In genomic region chr1:16122361-16122881, GRCh38 we compare ENCODE assay signal across 11 cellular contexts. TPM values are rescaled to one million over a fixed set of nuclear protein-coding genes. Genes with fewer than 3 reads are reported as not detected.
DNase-seq lines count a peak whose midpoint lies in the region; ATAC-seq and TF ChIP-seq lines count a peak whose summit lies in the region.
"Had no signal": no experiment of that assay in that cellular context is flagged by ENCODE, and none has a peak within 500 bp of the region (broad histone marks: within the 10 kb centered on the region; RNA-seq: fewer than 3 reads in every experiment).

No MANE protein-coding gene starts in this region.

- DNase-seq in GM23338 (ENCODE audit: low spot score), result no peak
- DNase-seq in astrocyte of the hippocampus (ENCODE audit: low read depth, low spot score), result peak; percentile 61
- DNase-seq in kidney glomerular epithelial cell (lab: John Stamatoyannopoulos, UW), result peak; percentile 46
- no peak for DNase-seq in tibial nerve (ENCODE audit: low spot score in 2 of 2)
- no peak for DNase-seq in activated CD4-positive, CD25-positive, alpha-beta regulatory T cell treated with anti-CD3 and anti-CD28 coated beads, Interleukin-2, amount 50 U/mL, for 72 hours
- DNase-seq in NCI-H1417 (lab: John Stamatoyannopoulos, UW), result no peak
- no peak for DNase-seq in lower leg skin (ENCODE audit: low spot score in 2 of 2)
- DNase-seq: naive B cell, NCI-H1930 had no signal

- WGBS in tibial nerve, 2 donors, result 67 to 86% methylated on average over 3 of the region's 4 CpGs
- 71 to 82% methylated on average over 3 to 4 of the region's 4 CpGs for WGBS in lower leg skin, 2 donors

- no peaks in the 10 kb centered on the region for H3K9me3 Mint-ChIP-seq in GM23338
- H3K9me3 Mint-ChIP-seq: naive B cell had no signal

- H3K4me1 ChIP-seq in GM23338 (ENCODE audit: insufficient read depth) (peaks cover 28% of the 10 kb centered on the region; the same call in 1 of the 2 replicates), tibial nerve (peaks cover 0 to 77% (median 4%) of the 10 kb centered on the region in 4 donors)

- peaks cover 7% of the 10 kb centered on the region for H3K27me3 Mint-ChIP-seq in GM23338 (ENCODE audit: insufficient read depth, low read depth, poor library complexity)

- H3K4me3 ChIP-seq in GM23338 (no peak overlapping the region), tibial nerve (no peak overlapping the region), lower leg skin (ENCODE audit: low read depth, poor library complexity, severe bottlenecking) (no peak overlapping the region)
- H3K4me3 ChIP-seq: hepatocyte had no signal

- H3K36me3 ChIP-seq in GM23338 (ENCODE audit: insufficient read depth) (peaks cover 7% of the 10 kb centered on the region; the same call in 1 of the 2 replicates), tibial nerve (peaks cover 0 to 36% (median 0%) of the 10 kb centered on the region in 3 donors)

- H3F3A ChIP-seq in GM23338 (replicated peaks; ENCODE audit: low read depth), result 0 out of 2 replicates have a peak, but pooled peaks cover 5% of the 10 kb centered on the region

- TF ChIP-seq CTCF in GM23338 (conservative IDR thresholded peaks at IDR 0.05; ENCODE audit: low read depth in 2 of 2), result no peak
- TF ChIP-seq CTCF in tibial nerve (IDR thresholded peaks at IDR 0.05), result no peak
- no peak for TF ChIP-seq CTCF in lower leg skin (IDR thresholded peaks at IDR 0.05)

- H3K36me3 Mint-ChIP-seq in GM23338 (ENCODE audit: low read depth), result peaks cover 36% of the 10 kb centered on the region
- H3K36me3 Mint-ChIP-seq: naive B cell had no signal

- intact Hi-C loops in lower leg skin (cut with DNase I; ENCODE audit: low total_unique reads), result no loop called here

- H3K27ac ChIP-seq in GM23338 (ENCODE audit: low read depth) (peak overlapping the region; percentile 59; the same call in 1 of the 2 replicates), tibial nerve (peak overlapping the region in 3 of 4 donors; percentile 27 to 81 (median 56))
- H3K27ac ChIP-seq: hepatocyte had no signal

- H3K79me2 ChIP-seq in GM23338 (replicated peaks; ENCODE audit: insufficient read depth), result no peaks in the 10 kb centered on the region
- H3K79me2 ChIP-seq: hepatocyte had no signal

- H4K20me1 ChIP-seq in GM23338 (replicated peaks; ENCODE audit: insufficient read depth), result 0 out of 2 replicates have a peak, but pooled peaks cover 3% of the 10 kb centered on the region

- no peak overlapping the region; the same call in 1 of the 2 replicates for H3K27ac Mint-ChIP-seq in GM23338
- H3K27ac Mint-ChIP-seq: naive B cell had no signal

- H3K27me3 ChIP-seq in GM23338 (ENCODE audit: insufficient read depth), result no peaks in the 10 kb centered on the region
- no peaks in the 10 kb centered on the region for H3K27me3 ChIP-seq in tibial nerve
- H3K27me3 ChIP-seq: hepatocyte had no signal

- no peak overlapping the region for H2AFZ ChIP-seq in GM23338
- H2AFZ ChIP-seq: hepatocyte had no signal

- ATAC-seq in GM23338 (peak; percentile 15; the same call in 2 of the 3 replicates), HG02840 (IDR thresholded peaks at IDR 0.05; ENCODE audit: low FRiP score, unreplicated experiment) (no peak)

- no peak overlapping the region; the same call in 1 of the 2 replicates for H3K4me2 ChIP-seq in GM23338
- H3K4me2 ChIP-seq: hepatocyte had no signal

- peaks cover 50% of the 10 kb centered on the region for H3K4me1 Mint-ChIP-seq in GM23338

- H3K9me2 ChIP-seq in GM23338 (ENCODE audit: insufficient read depth), result no peaks in the 10 kb centered on the region

- TF ChIP-seq POLR2A in tibial nerve (IDR thresholded peaks at IDR 0.05) (no peak), lower leg skin (IDR thresholded peaks at IDR 0.05) (no peak)

- H3K9me3 ChIP-seq in tibial nerve, result no peaks in the 10 kb centered on the region

- H3K4me3 Mint-ChIP-seq in GM23338, result no peak overlapping the region; the same call in 2 of the 3 replicates
- H3K4me3 Mint-ChIP-seq: naive B cell had no signal

- no peak for TF ChIP-seq EP300 in tibial nerve (IDR thresholded peaks at IDR 0.05)

TF ChIP-seq in GM23338, 12 proteins besides CTCF, POLR2A, EP300 and RAD21 (continues in another document):
- TF ChIP-seq ETS1 (IDR thresholded peaks at IDR 0.05) (no peak), ZNF114 (CRISPR knock-in tag; IDR thresholded peaks at IDR 0.05) (no peak), ZNF331 (CRISPR knock-in tag; IDR thresholded peaks at IDR 0.05; ENCODE audit: low read depth) (no peak), POLR2AphosphoS5 (IDR thresholded peaks at IDR 0.05; ENCODE audit: low read depth) (no peak), JUNB (IDR thresholded peaks at IDR 0.05; ENCODE audit: unreplicated experiment) (no peak), CREB1 (CRISPR knock-in tag; IDR thresholded peaks at IDR 0.05; ENCODE audit: low read depth) (no peak), REST (IDR thresholded peaks at IDR 0.05; ENCODE audit: unreplicated experiment) (no peak)

RNA-seq across cellular contexts. Expression of gene EPHA2, which starts 33.4 kb away (rescaled TPM):
- 35.0 and 51.2 TPM in 2 replicates for total RNA-seq in GM23338 (2014; rRNA removed; shearing (Covaris generic))
- polyA plus RNA-seq in GM23338 (2016; fragmentation: Nextera tagmentation; extraction: Ambion mirVana), result 7.5 and 8.5 TPM in 2 replicates
- total RNA-seq in tibial nerve (10 to 100 TPM; 30.0 to 66.9 (median 35.9) TPM), lower leg skin (10 to 100 TPM; 63.6 to 83.8 (median 68.8) TPM)

RNA-seq across cellular contexts. Expression of gene FAM131C, which starts 49.0 kb away (rescaled TPM):
- total RNA-seq in GM23338 (2014; rRNA removed; shearing (Covaris generic)), result 0.74 and 1.3 TPM in 2 replicates
- polyA plus RNA-seq in GM23338 (2016; fragmentation: Nextera tagmentation; extraction: Ambion mirVana), result 0.71 and 0.87 TPM in 2 replicates
- total RNA-seq in tibial nerve (not detected), lower leg skin (1 to 10 TPM; 1.1 to 2.6 (median 1.7) TPM)

Comparison
In these comparisons a context has a peak if more than half of its experiments do, and no peak if none do; other contexts are left out.
1. DNase-seq: peak in astrocyte of the hippocampus (single experiment) and kidney glomerular epithelial cell (single experiment); none in GM23338 (single experiment), tibial nerve (0 of 2), activated CD4-positive, CD25-positive, alpha-beta regulatory T cell treated with anti-CD3 and anti-CD28 coated beads, Interleukin-2, amount 50 U/mL, for 72 hours (single experiment), NCI-H1417 (0 of 3) and lower leg skin (0 of 2).